Comparison of ENCODE assay signal across 8 cellular contexts in genomic region chr17:7313890-7314718, GRCh38. TPM values are rescaled to one million over a fixed set of nuclear protein-coding genes. Genes with fewer than 3 reads are reported as not detected.
A peak's percentile ranks its signal among the peaks of the same experiment; 100 is the strongest.
DNase-seq lines count a peak whose midpoint lies in the region; TF ChIP-seq lines count a peak whose summit lies in the region.

No MANE protein-coding gene starts in this region.

- no peak overlapping the region for H2BK15ac ChIP-seq in mesendoderm (replicated peaks; ENCODE audit: low read depth)

- peak overlapping the region; percentile 63 for H3K4me2 ChIP-seq in mesendoderm (ENCODE audit: low read length)

- peaks cover 8% of the 10 kb centered on the region for H3K4me1 ChIP-seq in mesendoderm (ENCODE audit: control insufficient read depth, low read depth, low read length)

- no peak overlapping the region for H4K8ac ChIP-seq in mesendoderm (ENCODE audit: low read depth, low read length)

- H3K36me3 ChIP-seq in mesendoderm (ENCODE audit: control insufficient read depth, insufficient read depth, low read length) = peaks cover 24% of the 10 kb centered on the region

- H2BK120ac ChIP-seq in mesendoderm (ENCODE audit: low read depth, low read length) = no peak overlapping the region

- peak overlapping the region; percentile 93 for H3K56ac ChIP-seq in mesendoderm (ENCODE audit: low read length)

- H3K9ac ChIP-seq in mesendoderm (ENCODE audit: low read length) = peak overlapping the region; percentile 72

- no peak overlapping the region for H3K18ac ChIP-seq in mesendoderm (ENCODE audit: low read length)

- no peak overlapping the region for H3K27ac ChIP-seq in mesendoderm (ENCODE audit: low read depth, low read length)

- no peak for TF ChIP-seq CTCF in AG04449 (IDR thresholded peaks at IDR 0.05; ENCODE audit: insufficient read depth, low read length, missing control alignments)
- TF ChIP-seq CTCF in astrocyte of the spinal cord (IDR thresholded peaks at IDR 0.05; ENCODE audit: low read depth, low read length) = no peak

- intact Hi-C loops in head of caudate nucleus (cut with DNase I) = no loop called here

- H4K5ac ChIP-seq in mesendoderm (ENCODE audit: low read length) = no peak overlapping the region

- in situ Hi-C loops in astrocyte of the spinal cord (cut with HindIII; ENCODE audit: low sequenced_read_pairs) = no loop called here

- CTCF ChIA-PET in AG04449 (lab: Yijun Ruan, JAX) = interaction anchor here (1.4 to 5.8 kb wide), 6 partner anchors 11 to 246 kb away, joined by 3 to 39 read pairs (median 7); no protein-coding TSS in a partner anchor

- H3K4ac ChIP-seq in mesendoderm (ENCODE audit: low read depth, low read length) = no peak overlapping the region

- H3K79me2 ChIP-seq in mesendoderm (ENCODE audit: control insufficient read depth, insufficient read depth, low read length) = peaks cover 27% of the 10 kb centered on the region

- no peak for DNase-seq in AG04449 (ENCODE audit: low read depth, low spot score)
- peak; percentile 16 for DNase-seq in HT-29 (ENCODE audit: low spot score)
- DNase-seq in astrocyte of the spinal cord (ENCODE audit: low read depth, low spot score) = no peak
- DNase-seq in mesendoderm = peak; percentile 67
- DNase-seq in GOT3 (lab: John Stamatoyannopoulos, UW) = no peak
- DNase-seq in superior temporal gyrus (ENCODE audit: extremely low spot score) = no peak
- no peak for DNase-seq in NCI-H526 (lab: John Stamatoyannopoulos, UW)
- no peak for DNase-seq in head of caudate nucleus

- POLR2A ChIA-PET in AG04449 (lab: Yijun Ruan, JAX) = interaction anchor here (0.8 to 2.6 kb wide), 3 partner anchors 14 to 29 kb away, joined by 3 to 18 read pairs (median 4); partner anchors contain the start of gene NEURL4

- H2AK5ac ChIP-seq in mesendoderm (ENCODE audit: low read length) = no peak overlapping the region

- no peaks in the 10 kb centered on the region for H3K27me3 ChIP-seq in mesendoderm (ENCODE audit: insufficient read depth, low read length, poor library complexity)

- no peak overlapping the region for H2BK5ac ChIP-seq in mesendoderm (ENCODE audit: low read length)

- H3K4me3 ChIP-seq in AG04449 (ENCODE audit: low read depth, low read length) (peak overlapping the region; percentile 81), astrocyte of the spinal cord (ENCODE audit: low read depth, low read length) (peak overlapping the region; percentile 59), mesendoderm (ENCODE audit: low read length) (peak overlapping the region; percentile 74)

- peaks cover 21% of the 10 kb centered on the region for H3K79me1 ChIP-seq in mesendoderm (ENCODE audit: low read length)

- WGBS in mesendoderm (ENCODE audit: extremely low coverage, insufficient coverage, low lambda C conversion rate) = no CpG with 5 or more reads among the region's 9 CpGs

- no peak overlapping the region for H3K23ac ChIP-seq in mesendoderm (ENCODE audit: low read length)

RNA-seq across cellular contexts. Expression of gene GPS2, which starts 1.1 kb away (rescaled TPM):
- total RNA-seq in HT-29 (2014; rRNA removed; shearing (Covaris generic)) = 45.7 and 49.0 TPM in 2 replicates
- polyA plus RNA-seq in mesendoderm (2013, experiment 1 of 2) = 58.1 TPM
- 57.8 TPM for polyA plus RNA-seq in mesendoderm (2013, experiment 2 of 2)

RNA-seq across cellular contexts. Expression of gene EIF5A, which starts 6.7 kb away (rescaled TPM):
- total RNA-seq in HT-29 (2014; rRNA removed; shearing (Covaris generic)) = 915 and 962 TPM in 2 replicates
- polyA plus RNA-seq in mesendoderm (2013, experiment 1 of 2) = 1,299 TPM
- 1,284 TPM for polyA plus RNA-seq in mesendoderm (2013, experiment 2 of 2)

RNA-seq across cellular contexts. Expression of gene NEURL4, which starts 15.0 kb away (rescaled TPM):
- total RNA-seq in HT-29 (2014; rRNA removed; shearing (Covaris generic)) = 18.0 and 21.1 TPM in 2 replicates
- polyA plus RNA-seq in mesendoderm (2013, experiment 1 of 2) = 13.0 TPM
- 14.2 TPM for polyA plus RNA-seq in mesendoderm (2013, experiment 2 of 2)

RNA-seq across cellular contexts. Expression of gene YBX2, which starts 19.7 kb away (rescaled TPM):
- 16.3 and 19.4 TPM in 2 replicates for total RNA-seq in HT-29 (2014; rRNA removed; shearing (Covaris generic))
- polyA plus RNA-seq in mesendoderm (2013, experiment 1 of 2) = 11.2 TPM
- 10.6 TPM for polyA plus RNA-seq in mesendoderm (2013, experiment 2 of 2)

RNA-seq across cellular contexts. Expression of gene ACAP1, which starts 22.2 kb away (rescaled TPM):
- total RNA-seq in HT-29 (2014; rRNA removed; shearing (Covaris generic)) = 0.08 TPM in 1 of 2 replicates, not detected in the other
- 21.2 TPM for polyA plus RNA-seq in mesendoderm (2013, experiment 1 of 2)
- polyA plus RNA-seq in mesendoderm (2013, experiment 2 of 2) = 18.4 TPM

Comparison
In these comparisons a context has a peak if more than half of its experiments do, and no peak if none do; other contexts are left out.
1. DNase-seq: peak in HT-29 (single experiment) and mesendoderm (single experiment); none in AG04449 (single experiment), astrocyte of the spinal cord (single experiment), GOT3 (single experiment), superior temporal gyrus (single experiment), NCI-H526 (0 of 2) and head of caudate nucleus (0 of 42).
2. Peak in every context shown above with its lines, with median percentiles within 50 percentile points of each other: H3K4me3 ChIP-seq.